In genomic region chr5:9624196-9624947, GRCh38 we compare ENCODE assay signal across 34 cellular contexts. TPM values are rescaled to one million over a fixed set of nuclear protein-coding genes. Genes with fewer than 3 reads are reported as not detected.
DNase-seq lines count a peak whose midpoint lies in the region; ATAC-seq, FAIRE-seq and TF ChIP-seq lines count a peak whose summit lies in the region.
"Had no signal": no experiment of that assay in that cellular context is flagged by ENCODE, and none has a peak within 500 bp of the region (broad histone marks: within the 10 kb centered on the region; RNA-seq: fewer than 3 reads in every experiment).

No MANE protein-coding gene starts in this region.

- H2BK15ac ChIP-seq in mesendoderm (replicated peaks; ENCODE audit: low read depth): no peak overlapping the region

- DNase-seq in AG10803 (ENCODE audit: low read depth) (peak; percentile 23), HS-27A (ENCODE audit: low read depth) (peak; percentile 87), astrocyte of the cerebellum (ENCODE audit: low read depth) (peak; percentile 2), mesendoderm (peak; percentile 57), hepatic stellate cell (ENCODE audit: low spot score) (no peak), anterior cingulate cortex (lab: John Stamatoyannopoulos, UW) (no peak), left lung (no peak), GM12892 (ENCODE audit: insufficient read length) (no peak)
- DNase-seq: activated CD4-positive, alpha-beta memory T cell treated with anti-CD3 and anti-CD28 coated beads, Interleukin-2, amount 10 ng/mL, durations not matched to agents 7 days and 5 days; activated CD4-positive, CD25-positive, alpha-beta regulatory T cell treated with anti-CD3 and anti-CD28 coated beads, Interleukin-2, amount 50 U/mL, for 72 hours; activated naive CD8-positive, alpha-beta T cell treated with anti-CD3 and anti-CD28 coated beads for 36 hours; colonic mucosa; DMS79; effector memory CD8-positive, alpha-beta T cell; H9; kidney; mammary epithelial cell; naive B cell; NCI-H1105; NCI-H2029 treated with DMSO at 0.1 percent for 48 hours; NCI-H446; NK-92 treated with Interleukin-12 subunit alpha and Interleukin-12 subunit beta, amount 100 ng/mL, for 24 hours; spleen; stimulated activated CD4-positive, alpha-beta T cell treated with anti-CD3 and anti-CD28 coated beads, Interleukin-2, amount 100 ng/mL, for 48 hours; substantia nigra; T-helper 1 cell had no signal

- H2BK120ac ChIP-seq in mesendoderm (ENCODE audit: low read depth, low read length): no peak overlapping the region

- TF ChIP-seq CTCF in AG10803 (conservative IDR thresholded peaks at IDR 0.05; ENCODE audit: low read length): no peak
- TF ChIP-seq CTCF in astrocyte of the cerebellum (IDR thresholded peaks at IDR 0.05; ENCODE audit: low read depth, low read length, missing control alignments): no peak
- TF ChIP-seq CTCF in left lung (IDR thresholded peaks at IDR 0.05): no peak

- no peaks in the 10 kb centered on the region for H3K9me3 ChIP-seq in left lung
- H3K9me3 ChIP-seq: BLaER1, colonic mucosa, gastroesophageal sphincter had no signal

- peaks cover 9% of the 10 kb centered on the region for H3K4me1 ChIP-seq in mesendoderm (ENCODE audit: control insufficient read depth, low read depth, low read length)
- no peaks in the 10 kb centered on the region for H3K4me1 ChIP-seq in left lung
- H3K4me1 ChIP-seq: colonic mucosa, spleen had no signal

- H3K56ac ChIP-seq in mesendoderm (ENCODE audit: low read length): no peak overlapping the region

- no peak overlapping the region for H3K9ac ChIP-seq in mesendoderm (ENCODE audit: low read length)
- H3K9ac ChIP-seq: BLaER1 had no signal

- H3K4me3 ChIP-seq in AG10803 (ENCODE audit: low read length) (no peak overlapping the region), astrocyte of the cerebellum (ENCODE audit: low read depth, low read length) (no peak overlapping the region), mesendoderm (ENCODE audit: low read length) (no peak overlapping the region), left lung (no peak overlapping the region)
- H3K4me3 ChIP-seq: BLaER1, colonic mucosa, gastroesophageal sphincter, spleen had no signal

- no peak overlapping the region for H3K4ac ChIP-seq in mesendoderm (ENCODE audit: low read depth, low read length)

- no peaks in the 10 kb centered on the region for H3K36me3 ChIP-seq in mesendoderm (ENCODE audit: control insufficient read depth, insufficient read depth, low read length)
- H3K36me3 ChIP-seq in left lung: no peaks in the 10 kb centered on the region
- H3K36me3 ChIP-seq: BLaER1, colonic mucosa, gastroesophageal sphincter, spleen had no signal

- no peak overlapping the region for H3K18ac ChIP-seq in mesendoderm (ENCODE audit: low read length)

- in situ Hi-C loops in astrocyte of the cerebellum (cut with HindIII; ENCODE audit: low sequenced_read_pairs): no loop called here

- no peaks in the 10 kb centered on the region for H3K79me2 ChIP-seq in mesendoderm (ENCODE audit: control insufficient read depth, insufficient read depth, low read length)

- TF ChIP-seq POLR2A in GM12892 (IDR thresholded peaks at IDR 0.05; ENCODE audit: low read depth, low read length): no peak

- no peaks in the 10 kb centered on the region for H3K79me1 ChIP-seq in mesendoderm (ENCODE audit: low read length)

- no peaks in the 10 kb centered on the region for H3K27me3 ChIP-seq in mesendoderm (ENCODE audit: insufficient read depth, low read length, poor library complexity)
- H3K27me3 ChIP-seq in left lung: no peaks in the 10 kb centered on the region
- H3K27me3 ChIP-seq: BLaER1, colonic mucosa, gastroesophageal sphincter, spleen had no signal

- H2AK5ac ChIP-seq in mesendoderm (ENCODE audit: low read length): no peak overlapping the region

- FAIRE-seq in GM12892 (lab: Jason Lieb, UNC): no peak
- FAIRE-seq: kidney, TTC549, urothelium cell line had no signal

- WGBS in mesendoderm (ENCODE audit: extremely low coverage, insufficient coverage, low lambda C conversion rate): no CpG with 5 or more reads among the region's 5 CpGs

- H4K8ac ChIP-seq in mesendoderm (ENCODE audit: low read depth, low read length): no peak overlapping the region

- peak overlapping the region; percentile 29 for H2BK5ac ChIP-seq in mesendoderm (ENCODE audit: low read length)

- no peak overlapping the region for H3K4me2 ChIP-seq in mesendoderm (ENCODE audit: low read length)
- H3K4me2 ChIP-seq: BLaER1 had no signal

- intact Hi-C loops in left lung (cut with DNase I): no loop called here

- no peak overlapping the region for H4K5ac ChIP-seq in mesendoderm (ENCODE audit: low read length)

- H3K27ac ChIP-seq in mesendoderm (ENCODE audit: low read depth, low read length) (no peak overlapping the region), left lung (no peak overlapping the region)
- H3K27ac ChIP-seq: BLaER1, colonic mucosa, gastroesophageal sphincter, spleen had no signal

- ATAC-seq in left lung: no peak
- ATAC-seq: effector memory CD8-positive, alpha-beta T cell; gastroesophageal sphincter; stimulated activated effector memory CD8-positive, alpha-beta T cell treated with anti-CD3 and anti-CD28 coated beads, Interleukin-12 subunit alpha, Interleukin-12 subunit beta, amount 100 ng/mL, for 72 hours had no signal

- H3K23ac ChIP-seq in mesendoderm (ENCODE audit: low read length): no peak overlapping the region

RNA-seq across cellular contexts. Expression of gene TAS2R1, which starts 5.8 kb away (rescaled TPM):
- polyA plus RNA-seq in mesendoderm (2013, experiment 1 of 2): 0.03 TPM
- not detected for polyA plus RNA-seq in mesendoderm (2013, experiment 2 of 2)
- total RNA-seq in left lung: not detected
- not detected for polyA plus RNA-seq in GM12892 (2012; ENCODE audit: missing spikeins)
- total RNA-seq: activated CD4-positive, alpha-beta memory T cell treated with anti-CD3 and anti-CD28 coated beads, Interleukin-2, amount 10 ng/mL, durations not matched to agents 7 days and 5 days; activated naive CD8-positive, alpha-beta T cell treated with anti-CD3 and anti-CD28 coated beads for 36 hours; colonic mucosa; gastroesophageal sphincter; H9; kidney; mammary epithelial cell; osteocyte; renal cortical epithelial cell; spleen had no signal
- polyA plus RNA-seq: esophagus, mammary epithelial cell had no signal

Comparison
In these comparisons a context has a peak if more than half of its experiments do, and no peak if none do; other contexts are left out.
1. DNase-seq: peak in AG10803 (single experiment), HS-27A (single experiment), astrocyte of the cerebellum (single experiment) and mesendoderm (single experiment); none in hepatic stellate cell (single experiment), anterior cingulate cortex (0 of 58), left lung (0 of 2) and GM12892 (single experiment).